ENCODE assay signal across 17 cellular contexts in the genomic region with DNA sequence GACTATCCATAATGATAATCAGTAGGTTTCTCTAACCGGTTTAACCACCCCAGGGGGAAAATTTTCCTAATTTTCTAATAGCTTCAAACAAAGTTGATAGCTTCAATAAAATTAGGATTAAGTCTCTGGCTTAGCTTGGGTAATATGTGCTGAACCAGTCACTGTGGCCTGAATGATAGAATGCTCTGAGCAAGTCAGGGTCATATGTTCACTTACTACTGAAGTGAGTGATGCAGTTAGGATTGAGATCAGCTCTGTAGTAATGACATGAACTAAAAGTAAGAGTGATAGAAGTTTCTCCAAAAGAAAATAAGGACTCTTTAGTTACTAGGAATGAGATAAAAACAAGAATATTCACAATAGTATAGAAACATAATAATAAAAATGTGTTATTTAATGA. TPM values are rescaled to one million over a fixed set of nuclear protein-coding genes. Genes with fewer than 3 reads are reported as not detected.
A peak's percentile ranks its signal among the peaks of the same experiment; 100 is the strongest.
DNase-seq lines count a peak whose midpoint lies in the region; ATAC-seq, FAIRE-seq and TF ChIP-seq lines count a peak whose summit lies in the region.
"Had no signal": no experiment of that assay in that cellular context is flagged by ENCODE, and none has a peak within 500 bp of the region (broad histone marks: within the 10 kb centered on the region; RNA-seq: fewer than 3 reads in every experiment).

No MANE protein-coding gene starts in this region.

- H3K36me3 ChIP-seq in bronchial epithelial cell (ENCODE audit: control insufficient read depth, insufficient read depth, low read length) (no peaks in the 10 kb centered on the region), mesenchymal stem cell (ENCODE audit: control insufficient read depth in 1 of 2, insufficient read depth in 2 of 2, low read depth in 1 of 2, low read length in 2 of 2) (peaks cover 3 to 28% of the 10 kb centered on the region in 2 experiments), aorta (ENCODE audit: control insufficient read depth in 1 of 2, insufficient read depth in 2 of 2, low read length in 1 of 2) (no peaks in the 10 kb centered on the region)
- H3K36me3 ChIP-seq: vagina had no signal

- DNase-seq in ELR (ENCODE audit: low read depth) = peak; percentile 54
- DNase-seq in bronchial epithelial cell (ENCODE audit: low read depth) = peak; percentile 67
- peak; percentile 18 for DNase-seq in mesenchymal stem cell
- DNase-seq in aorta = no peak
- DNase-seq in OCI-M1 (lab: John Stamatoyannopoulos, UW) = no peak
- DNase-seq: activated CD4-positive, alpha-beta memory T cell treated with anti-CD3 and anti-CD28 coated beads, Interleukin-2, amount 10 ng/mL, durations not matched to agents 7 days and 5 days; C1 segment of cervical spinal cord; effector memory CD8-positive, alpha-beta T cell; immature natural killer cell; KG1; midbrain; NCI-H446 treated with DMSO at 0.1 percent for 48 hours had no signal

- no peak overlapping the region for H3K4me3 ChIP-seq in bronchial epithelial cell (ENCODE audit: low read depth, low read length)
- H3K4me3 ChIP-seq in mesenchymal stem cell (ENCODE audit: insufficient read depth in 1 of 2, low read depth in 1 of 2, low read length in 2 of 2) = no peak overlapping the region
- no peak overlapping the region for H3K4me3 ChIP-seq in aorta (ENCODE audit: low read length in 2 of 2)
- H3K4me3 ChIP-seq: cardiac muscle cell, vagina had no signal

- H2AK5ac ChIP-seq in mesenchymal stem cell (ENCODE audit: low read length, severe bottlenecking) = no peak overlapping the region

- H3K18ac ChIP-seq in mesenchymal stem cell (ENCODE audit: low read depth in 1 of 2, low read length in 2 of 2) = no peak overlapping the region

- no peak overlapping the region for H3K14ac ChIP-seq in mesenchymal stem cell (ENCODE audit: low read length in 2 of 2)

- no peak overlapping the region for H2AFZ ChIP-seq in mesenchymal stem cell (ENCODE audit: low read depth, low read length)

- no CpG with 5 or more reads among the region's 1 CpG for WGBS in mesenchymal stem cell
- 96 to 100% methylated on average over 1 of the region's 1 CpG for WGBS in aorta, 2 donors

- no peak overlapping the region for H4K8ac ChIP-seq in mesenchymal stem cell (ENCODE audit: low read length)

- no peak overlapping the region for H3K4me2 ChIP-seq in mesenchymal stem cell (ENCODE audit: low read length, poor library complexity, severe bottlenecking)

- H2BK120ac ChIP-seq in mesenchymal stem cell (ENCODE audit: low read depth, low read length) = no peak overlapping the region

- no peak overlapping the region for H4K91ac ChIP-seq in mesenchymal stem cell (ENCODE audit: low read length)

- H2BK12ac ChIP-seq in mesenchymal stem cell (ENCODE audit: low read length in 2 of 2) = no peak overlapping the region

- H3K4me1 ChIP-seq in mesenchymal stem cell (ENCODE audit: control insufficient read depth, insufficient read depth, low read depth, low read length) = no peaks in the 10 kb centered on the region
- no peaks in the 10 kb centered on the region for H3K4me1 ChIP-seq in aorta (ENCODE audit: control insufficient read depth in 1 of 2, insufficient read depth in 2 of 2, low read length in 2 of 2)

- intact Hi-C loops in aorta (cut with DNase I) = no loop called here

- no peak for FAIRE-seq in bronchial epithelial cell (lab: Jason Lieb, UNC)

- H2BK15ac ChIP-seq in mesenchymal stem cell (ENCODE audit: low read depth, poor library complexity, severe bottlenecking) = no peak overlapping the region

- ATAC-seq in HG02981 (IDR thresholded peaks at IDR 0.05; ENCODE audit: unreplicated experiment) (peak; percentile 48), aorta (ENCODE audit: low FRiP score) (no peak), GM19452 (IDR thresholded peaks at IDR 0.05; ENCODE audit: unreplicated experiment) (no peak)
- ATAC-seq: effector memory CD8-positive, alpha-beta T cell; HCT116 had no signal

- TF ChIP-seq CTCF in bronchial epithelial cell (IDR thresholded peaks at IDR 0.05; ENCODE audit: insufficient read depth, low read length, severe bottlenecking) = no peak

- H3K9me3 ChIP-seq in mesenchymal stem cell (ENCODE audit: control insufficient read depth, low read length) = no peaks in the 10 kb centered on the region
- H3K9me3 ChIP-seq in aorta (ENCODE audit: control insufficient read depth, low read length) = no peaks in the 10 kb centered on the region
- H3K9me3 ChIP-seq: vagina had no signal

- peak overlapping the region; percentile 40 for H3K9ac ChIP-seq in mesenchymal stem cell (ENCODE audit: low read length)

- H3K27ac ChIP-seq in mesenchymal stem cell (ENCODE audit: low read length, poor library complexity, severe bottlenecking) (no peak overlapping the region), aorta (ENCODE audit: low read depth in 1 of 2, low read length in 2 of 2) (no peak overlapping the region)
- H3K27ac ChIP-seq: cardiac muscle cell, vagina had no signal

- H3K23ac ChIP-seq in mesenchymal stem cell (ENCODE audit: low read length in 2 of 2) = no peak overlapping the region

- H3K27me3 ChIP-seq in bronchial epithelial cell (ENCODE audit: control insufficient read depth, insufficient read depth, low read length) = no peaks in the 10 kb centered on the region
- no peaks in the 10 kb centered on the region for H3K27me3 ChIP-seq in mesenchymal stem cell (ENCODE audit: control insufficient read depth in 1 of 2, insufficient read depth in 1 of 2, low read length in 2 of 2)
- no peaks in the 10 kb centered on the region for H3K27me3 ChIP-seq in aorta (ENCODE audit: control insufficient read depth in 1 of 2, insufficient read depth in 2 of 2, low read length in 1 of 2)
- H3K27me3 ChIP-seq: cardiac muscle cell, vagina had no signal

- peaks cover 10% of the 10 kb centered on the region for H3K79me1 ChIP-seq in mesenchymal stem cell (replicated peaks; ENCODE audit: low read length, poor library complexity, severe bottlenecking)

- no peak overlapping the region for H3K4ac ChIP-seq in mesenchymal stem cell (ENCODE audit: low read depth in 1 of 2, low read length in 2 of 2)

- H2BK5ac ChIP-seq in mesenchymal stem cell (ENCODE audit: low read depth, low read length, poor library complexity, severe bottlenecking) = no peak overlapping the region

RNA-seq across cellular contexts. Expression of a gene that starts 32.6 kb away (rescaled TPM):
- total RNA-seq in bronchial epithelial cell (9.7 and 24.3 TPM in 2 replicates), aorta (10 to 100 TPM; 70.0 to 77.6 TPM)
- 15.8 TPM for polyA plus RNA-seq in mesenchymal stem cell (2013, experiment 1 of 2)
- polyA plus RNA-seq in mesenchymal stem cell (2013, experiment 2 of 2) = 18.1 TPM
- polyA plus RNA-seq in aorta = 10 to 100 TPM in 1 of 2 donors, 1 to 10 TPM in 1; 4.3 to 14.0 TPM

Comparison
In these comparisons a context has a peak if more than half of its experiments do, and no peak if none do; other contexts are left out.
1. DNase-seq: peak in ELR (single experiment), bronchial epithelial cell (single experiment) and mesenchymal stem cell (single experiment); none in aorta (0 of 2) and OCI-M1 (single experiment).